Comparison of ENCODE assay signal across 35 cellular contexts in genomic region chr6:57035549-57035948, GRCh38.
"Had no signal": no experiment of that assay in that cellular context is flagged by ENCODE, and none has a peak within 500 bp of the region (broad histone marks: within the 10 kb centered on the region; RNA-seq: fewer than 3 reads in every experiment).

No MANE protein-coding gene starts in this region.

- H3K36me3 ChIP-seq: MG63 had no signal

- DNase-seq: Karpas-422, Kasumi-1, MG63, MM.1S, MV-4-11, NCI-H1048, NCI-H1092, NCI-H1092 treated with DMSO at 0.1 percent for 48 hours, NCI-H1105, NCI-H1105 treated with DMSO at 0.1 percent for 48 hours, NCI-H1417, NCI-H1417 treated with DMSO at 0.1 percent for 48 hours, NCI-H1436, NCI-H1436 treated with DMSO at 0.1 percent for 48 hours, NCI-H146, NCI-H1694, NCI-H1694 treated with DMSO at 0.1 percent for 48 hours, NCI-H187, NCI-H187 treated with DMSO at 0.1 percent for 48 hours, NCI-H1930, NCI-H2029, NCI-H2029 treated with DMSO at 0.1 percent for 48 hours, NCI-H2081, NCI-H2081 treated with DMSO at 0.1 percent for 48 hours, NCI-H2107, NCI-H2171, NCI-H2171 treated with DMSO at 0.1 percent for 48 hours, NCI-H2227 treated with DMSO at 0.1 percent for 48 hours, NCI-H226, NCI-H345, NCI-H446, NCI-H446 treated with DMSO at 0.1 percent for 48 hours, NCI-H510A, NCI-H510A treated with DMSO at 0.1 percent for 48 hours, NCI-H524 had no signal

- H3K27me3 ChIP-seq: MG63 had no signal

- H3K9me3 ChIP-seq: MG63 had no signal

- H3K4me3 ChIP-seq: MG63 had no signal
